ENCODE assay signal across 24 cellular contexts in the genomic region with DNA sequence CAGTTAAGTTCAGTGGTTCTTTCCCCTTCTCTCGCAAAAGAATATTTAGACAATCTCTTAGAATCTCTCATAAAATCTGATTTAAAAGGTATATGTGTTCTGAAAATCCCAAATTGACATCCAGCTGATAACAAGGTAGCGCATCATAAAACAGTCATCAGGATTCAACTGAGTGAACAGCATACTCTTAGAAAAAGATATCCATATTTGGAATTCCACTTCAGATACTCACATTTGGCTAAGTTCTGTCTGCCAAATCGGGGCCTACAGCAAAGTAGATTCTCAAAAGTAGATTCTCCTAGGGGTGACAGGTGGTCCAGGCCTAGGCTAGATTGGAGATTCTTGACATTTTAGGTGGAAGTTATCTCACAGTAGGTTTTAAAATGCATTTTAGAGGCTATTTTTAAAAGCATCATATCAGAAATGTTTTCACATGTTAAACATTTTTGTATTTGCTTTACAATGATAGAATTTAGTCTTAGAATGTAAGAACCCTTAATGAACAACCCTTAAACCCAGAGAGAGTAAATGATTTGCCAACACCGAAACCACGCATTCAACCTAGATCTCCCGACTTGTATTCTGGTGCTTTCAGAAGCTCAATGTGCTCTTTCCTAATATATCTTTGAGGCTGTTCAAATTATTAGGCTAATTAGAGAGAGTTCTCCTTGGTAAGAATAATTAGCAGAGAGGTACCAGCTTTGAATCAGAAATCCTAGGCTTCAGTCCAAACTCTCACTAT.
"Had no signal": no experiment of that assay in that cellular context is flagged by ENCODE, and none has a peak within 500 bp of the region (broad histone marks: within the 10 kb centered on the region; RNA-seq: fewer than 3 reads in every experiment).

No MANE protein-coding gene starts in this region.

- H3K27me3 ChIP-seq: foreskin keratinocyte, heart right ventricle, neural progenitor cell, pancreas, right lobe of liver, spleen, tibial nerve, upper lobe of right lung, vagina had no signal

- H3K4me2 ChIP-seq: neural progenitor cell had no signal

- H3K9me3 ChIP-seq: heart right ventricle, lower lobe of right lung, pancreas, right lobe of liver, spleen, tibial nerve, upper lobe of right lung, vagina had no signal

- H3K4me3 ChIP-seq: coronary artery, heart right ventricle, lower lobe of right lung, neural progenitor cell, pancreas, right lobe of liver, spleen, tibial nerve, upper lobe of right lung, vagina had no signal

- ATAC-seq: foreskin keratinocyte; heart right ventricle; left lobe of liver; lower lobe of right lung; natural killer cell treated with Interleukin-12 subunit alpha and Interleukin-12 subunit beta and Interleukin-15 and Interleukin-18, amount 100 ng/mL, for 72 hours; pancreas; right lobe of liver; stimulated activated memory B cell treated with anti-CD40 and anti-IgM and Interleukin-4, amounts not matched to agents 10 μg/mL and 1 μg/mL and 100 μg/mL, for 72 hours; upper lobe of right lung had no signal

- H3K27ac ChIP-seq: coronary artery, foreskin keratinocyte, heart right ventricle, lower lobe of right lung, neural progenitor cell, pancreas, right lobe of liver, spleen, tibial nerve, upper lobe of right lung, vagina had no signal

- DNase-seq: effector CD4-positive, alpha-beta T cell; endodermal cell; erythroblast; foreskin keratinocyte; heart right ventricle; hypothalamus; kidney glomerular epithelial cell; lower lobe of right lung; midbrain; nucleus accumbens; pancreas; right lobe of liver; spleen; stimulated activated CD4-positive, alpha-beta T cell treated with anti-CD3 and anti-CD28 coated beads, Interleukin-15, amount 100 ng/mL, for 24 hours; stimulated activated CD4-positive, alpha-beta T cell treated with anti-CD3 and anti-CD28 coated beads, Interleukin-1b, Interleukin-23, amount 100 ng/mL, for 48 hours; stimulated activated CD4-positive, alpha-beta T cell treated with anti-CD3 and anti-CD28 coated beads, Interleukin-4, amount 100 ng/mL, for 24 hours; upper lobe of right lung had no signal

- H3K36me3 ChIP-seq: heart right ventricle, lower lobe of right lung, neural progenitor cell, pancreas, right lobe of liver, spleen, tibial nerve, upper lobe of right lung, vagina had no signal

- H3K9ac ChIP-seq: neural progenitor cell had no signal

- H3K4me1 ChIP-seq: foreskin keratinocyte, lower lobe of right lung, pancreas, right lobe of liver, upper lobe of right lung had no signal

- H2AFZ ChIP-seq: neural progenitor cell had no signal
